ENCODE assay signal across 1 cellular context in the genomic region with DNA sequence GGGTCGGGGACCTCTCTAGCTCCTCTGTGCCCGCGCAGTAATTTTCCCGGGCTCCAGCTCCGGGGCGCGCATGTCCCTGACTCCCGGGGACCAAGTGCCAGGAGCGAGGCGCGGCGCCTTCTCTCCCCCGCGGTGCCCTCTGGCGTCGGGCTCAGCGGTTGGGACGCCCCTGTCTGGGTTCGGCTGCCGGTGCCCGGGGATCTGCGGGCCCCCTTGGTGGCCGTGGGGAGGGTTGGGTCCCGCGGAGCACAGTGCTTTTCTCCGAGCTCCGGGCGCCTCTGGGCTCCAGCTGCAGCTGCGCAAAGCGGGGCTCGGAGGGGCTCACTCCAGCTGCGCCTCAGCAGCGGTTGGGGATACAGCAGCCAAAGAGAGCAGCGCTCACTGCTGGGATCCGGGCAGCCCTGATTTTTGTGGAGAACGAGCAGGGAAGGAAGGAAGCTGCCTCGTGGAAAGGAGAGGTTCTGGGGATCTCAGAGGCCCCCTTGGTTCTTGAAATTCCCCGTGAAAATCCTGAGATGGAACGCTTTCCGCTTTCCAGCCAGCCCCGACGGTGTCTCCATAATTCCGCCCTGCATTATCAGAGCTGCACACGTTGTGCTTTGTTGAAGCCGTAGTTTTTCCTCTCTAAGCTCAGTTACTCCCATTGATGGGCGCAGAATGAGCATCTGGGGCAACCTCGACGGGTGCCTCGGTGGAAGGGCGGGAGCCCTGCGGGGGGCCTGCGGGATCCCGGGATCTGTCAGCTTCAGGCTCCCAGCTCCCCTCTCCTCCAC.
TF ChIP-seq lines count a peak whose summit lies in the region.

No MANE protein-coding gene starts in this region.

TF ChIP-seq in SK-N-SH, 30 proteins besides CTCF, POLR2A, EP300 and RAD21 (continued from another document):
- TF ChIP-seq, protein P1, sequence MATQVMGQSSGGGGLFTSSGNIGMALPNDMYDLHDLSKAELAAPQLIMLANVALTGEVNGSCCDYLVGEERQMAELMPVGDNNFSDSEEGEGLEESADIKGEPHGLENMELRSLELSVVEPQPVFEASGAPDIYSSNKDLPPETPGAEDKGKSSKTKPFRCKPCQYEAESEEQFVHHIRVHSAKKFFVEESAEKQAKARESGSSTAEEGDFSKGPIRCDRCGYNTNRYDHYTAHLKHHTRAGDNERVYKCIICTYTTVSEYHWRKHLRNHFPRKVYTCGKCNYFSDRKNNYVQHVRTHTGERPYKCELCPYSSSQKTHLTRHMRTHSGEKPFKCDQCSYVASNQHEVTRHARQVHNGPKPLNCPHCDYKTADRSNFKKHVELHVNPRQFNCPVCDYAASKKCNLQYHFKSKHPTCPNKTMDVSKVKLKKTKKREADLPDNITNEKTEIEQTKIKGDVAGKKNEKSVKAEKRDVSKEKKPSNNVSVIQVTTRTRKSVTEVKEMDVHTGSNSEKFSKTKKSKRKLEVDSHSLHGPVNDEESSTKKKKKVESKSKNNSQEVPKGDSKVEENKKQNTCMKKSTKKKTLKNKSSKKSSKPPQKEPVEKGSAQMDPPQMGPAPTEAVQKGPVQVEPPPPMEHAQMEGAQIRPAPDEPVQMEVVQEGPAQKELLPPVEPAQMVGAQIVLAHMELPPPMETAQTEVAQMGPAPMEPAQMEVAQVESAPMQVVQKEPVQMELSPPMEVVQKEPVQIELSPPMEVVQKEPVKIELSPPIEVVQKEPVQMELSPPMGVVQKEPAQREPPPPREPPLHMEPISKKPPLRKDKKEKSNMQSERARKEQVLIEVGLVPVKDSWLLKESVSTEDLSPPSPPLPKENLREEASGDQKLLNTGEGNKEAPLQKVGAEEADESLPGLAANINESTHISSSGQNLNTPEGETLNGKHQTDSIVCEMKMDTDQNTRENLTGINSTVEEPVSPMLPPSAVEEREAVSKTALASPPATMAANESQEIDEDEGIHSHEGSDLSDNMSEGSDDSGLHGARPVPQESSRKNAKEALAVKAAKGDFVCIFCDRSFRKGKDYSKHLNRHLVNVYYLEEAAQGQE (IDR thresholded peaks at IDR 0.05; ENCODE audit: low read depth, low read length), result no peak
- TF ChIP-seq, protein P2, sequence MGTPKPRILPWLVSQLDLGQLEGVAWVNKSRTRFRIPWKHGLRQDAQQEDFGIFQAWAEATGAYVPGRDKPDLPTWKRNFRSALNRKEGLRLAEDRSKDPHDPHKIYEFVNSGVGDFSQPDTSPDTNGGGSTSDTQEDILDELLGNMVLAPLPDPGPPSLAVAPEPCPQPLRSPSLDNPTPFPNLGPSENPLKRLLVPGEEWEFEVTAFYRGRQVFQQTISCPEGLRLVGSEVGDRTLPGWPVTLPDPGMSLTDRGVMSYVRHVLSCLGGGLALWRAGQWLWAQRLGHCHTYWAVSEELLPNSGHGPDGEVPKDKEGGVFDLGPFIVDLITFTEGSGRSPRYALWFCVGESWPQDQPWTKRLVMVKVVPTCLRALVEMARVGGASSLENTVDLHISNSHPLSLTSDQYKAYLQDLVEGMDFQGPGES (IDR thresholded peaks at IDR 0.05; ENCODE audit: low read depth, low read length), result no peak
- TF ChIP-seq, protein P3, sequence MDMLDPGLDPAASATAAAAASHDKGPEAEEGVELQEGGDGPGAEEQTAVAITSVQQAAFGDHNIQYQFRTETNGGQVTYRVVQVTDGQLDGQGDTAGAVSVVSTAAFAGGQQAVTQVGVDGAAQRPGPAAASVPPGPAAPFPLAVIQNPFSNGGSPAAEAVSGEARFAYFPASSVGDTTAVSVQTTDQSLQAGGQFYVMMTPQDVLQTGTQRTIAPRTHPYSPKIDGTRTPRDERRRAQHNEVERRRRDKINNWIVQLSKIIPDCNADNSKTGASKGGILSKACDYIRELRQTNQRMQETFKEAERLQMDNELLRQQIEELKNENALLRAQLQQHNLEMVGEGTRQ (IDR thresholded peaks at IDR 0.05; ENCODE audit: borderline replicate concordance, low read depth, low read length), result no peak
- TF ChIP-seq, protein P4, sequence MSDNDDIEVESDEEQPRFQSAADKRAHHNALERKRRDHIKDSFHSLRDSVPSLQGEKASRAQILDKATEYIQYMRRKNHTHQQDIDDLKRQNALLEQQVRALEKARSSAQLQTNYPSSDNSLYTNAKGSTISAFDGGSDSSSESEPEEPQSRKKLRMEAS (IDR thresholded peaks at IDR 0.05; ENCODE audit: low read depth), result no peak
- no peak for TF ChIP-seq MXI1 (IDR thresholded peaks at IDR 0.05; ENCODE audit: low read depth, low read length)
- TF ChIP-seq CHD2 (IDR thresholded peaks at IDR 0.05; ENCODE audit: low read length, partially characterized antibody), result no peak
- no peak for TF ChIP-seq GABPA (IDR thresholded peaks at IDR 0.05; ENCODE audit: low read depth)
- TF ChIP-seq TAF1 (IDR thresholded peaks at IDR 0.05; ENCODE audit: borderline replicate concordance, low read depth, low read length), result no peak
- no peak for TF ChIP-seq NRF1 (IDR thresholded peaks at IDR 0.05; ENCODE audit: low read depth, low read length)
- no peak for TF ChIP-seq MEF2A (IDR thresholded peaks at IDR 0.05; ENCODE audit: borderline replicate concordance, low read depth)
- TF ChIP-seq SMC3 (IDR thresholded peaks at IDR 0.05; ENCODE audit: low read depth, low read length), result no peak
